ENCODE assay signal across 13 cellular contexts in the genomic region with DNA sequence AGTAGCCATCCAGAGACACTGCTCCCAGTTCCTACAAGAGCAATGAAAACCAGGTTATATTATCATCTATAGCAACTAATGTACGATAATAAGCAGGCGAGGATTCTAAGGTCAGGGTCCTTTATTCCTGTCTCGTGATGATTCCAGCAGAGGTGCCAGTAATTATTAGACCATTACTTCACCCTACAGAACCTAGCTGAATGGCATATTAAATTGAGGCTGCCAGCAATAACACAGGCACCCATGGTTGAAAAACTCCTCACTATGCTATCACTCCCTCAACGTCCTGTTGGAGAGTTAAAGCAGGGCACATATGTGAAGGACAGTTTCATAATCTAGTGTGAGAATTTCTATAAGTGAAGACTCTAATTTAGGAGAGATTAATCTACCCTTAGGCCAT.
"Had no signal": no experiment of that assay in that cellular context is flagged by ENCODE, and none has a peak within 500 bp of the region (broad histone marks: within the 10 kb centered on the region; RNA-seq: fewer than 3 reads in every experiment).

No MANE protein-coding gene starts in this region.

- DNase-seq: cerebellar nuclear complex; endodermal cell; erythroblast; foreskin keratinocyte; head of caudate nucleus; mammary epithelial cell; naive thymus-derived CD4-positive, alpha-beta T cell; nephron progenitor cell; small intestine; stimulated activated CD4-positive, alpha-beta T cell treated with anti-CD3 and anti-CD28 coated beads, Interleukin-12 subunit alpha, Interleukin-12 subunit beta, amount 100 ng/mL, for 4 hours; stimulated activated naive CD4-positive, alpha-beta T cell treated with Interleukin-2 at 50 U/mL for 16 hours; trophoblast cell had no signal

- H3K4me3 Mint-ChIP-seq: dendritic cell treated with granulocyte-macrophage colony-stimulating factor and Interleukin-4, amounts not matched to agents 40 ng/mL and 50 ng/mL, for 4 days; endodermal cell; naive thymus-derived CD4-positive, alpha-beta T cell; nephron progenitor cell had no signal

- H3K4me1 Mint-ChIP-seq: endodermal cell, nephron progenitor cell had no signal

- H3K27me3 ChIP-seq: foreskin keratinocyte had no signal

- ATAC-seq: foreskin keratinocyte; naive thymus-derived CD4-positive, alpha-beta T cell had no signal

- H3K4me1 ChIP-seq: foreskin keratinocyte had no signal

- H3K27ac Mint-ChIP-seq: dendritic cell treated with granulocyte-macrophage colony-stimulating factor and Interleukin-4, amounts not matched to agents 40 ng/mL and 50 ng/mL, for 4 days; endodermal cell; naive thymus-derived CD4-positive, alpha-beta T cell; nephron progenitor cell had no signal

- H3K27ac ChIP-seq: foreskin keratinocyte had no signal

- H3K9me3 Mint-ChIP-seq: dendritic cell treated with granulocyte-macrophage colony-stimulating factor and Interleukin-4, amounts not matched to agents 40 ng/mL and 50 ng/mL, for 4 days; endodermal cell; naive thymus-derived CD4-positive, alpha-beta T cell; nephron progenitor cell had no signal
